Comparison of ENCODE assay signal across 8 cellular contexts in genomic region chr13:67231481-67231940, GRCh38. TPM values are rescaled to one million over a fixed set of nuclear protein-coding genes. Genes with fewer than 3 reads are reported as not detected.
DNase-seq lines count a peak whose midpoint lies in the region; TF ChIP-seq lines count a peak whose summit lies in the region.

No MANE protein-coding gene starts in this region.

- H3K4me1 Mint-ChIP-seq in CD8-positive, alpha-beta memory T cell: peaks cover 7 to 17% (median 16%) of the 10 kb centered on the region in 3 donors
- H3K4me1 Mint-ChIP-seq in endothelial cell (ENCODE audit: unreplicated experiment): peaks cover 4% of the 10 kb centered on the region
- H3K4me1 Mint-ChIP-seq in activated naive CD4-positive, alpha-beta T cell treated with anti-CD3 and anti-CD28 coated beads for 36 hours (ENCODE audit: low read depth): peaks cover 7% of the 10 kb centered on the region

- peak overlapping the region in 4 of 8 donors; percentile 12 to 57 (median 14) for H3K27ac Mint-ChIP-seq in CD8-positive, alpha-beta memory T cell
- H3K27ac Mint-ChIP-seq in endothelial cell (ENCODE audit: unreplicated experiment): peak overlapping the region; percentile 76
- no peak overlapping the region for H3K27ac Mint-ChIP-seq in activated naive CD4-positive, alpha-beta T cell treated with anti-CD3 and anti-CD28 coated beads for 36 hours

- H3K9me3 ChIP-seq in CD8-positive, alpha-beta memory T cell (ENCODE audit: low read length): no peaks in the 10 kb centered on the region
- no peaks in the 10 kb centered on the region for H3K9me3 ChIP-seq in ovary

- no peaks in the 10 kb centered on the region for H3K36me3 ChIP-seq in CD8-positive, alpha-beta memory T cell (ENCODE audit: insufficient read depth, low read length)
- H3K36me3 ChIP-seq in ovary: no peaks in the 10 kb centered on the region

- H3K27me3 Mint-ChIP-seq in CD8-positive, alpha-beta memory T cell: peaks cover 1 to 8% of the 10 kb centered on the region in 2 donors
- no peaks in the 10 kb centered on the region for H3K27me3 Mint-ChIP-seq in endothelial cell (ENCODE audit: unreplicated experiment)
- peaks cover 27% of the 10 kb centered on the region for H3K27me3 Mint-ChIP-seq in activated naive CD4-positive, alpha-beta T cell treated with anti-CD3 and anti-CD28 coated beads for 36 hours (ENCODE audit: low read depth)

- intact Hi-C loops in ovary (cut with DNase I): no loop called here
- intact Hi-C loops in activated naive CD4-positive, alpha-beta T cell treated with anti-CD3 and anti-CD28 coated beads for 36 hours (cut with micrococcal nuclease): no loop called here

- CTCF ChIA-PET in CD8-positive, alpha-beta memory T cell (lab: Charles Lee): no interaction called here
- CTCF ChIA-PET in activated naive CD4-positive, alpha-beta T cell treated with anti-CD3 and anti-CD28 coated beads for 36 hours (lab: Charles Lee): interaction anchor here (0.6 to 0.7 kb wide), 3 partner anchors 13 to 336 kb away, joined by 3 to 4 read pairs (median 3); no protein-coding TSS in a partner anchor

- no peak overlapping the region for H3K27ac ChIP-seq in CD8-positive, alpha-beta memory T cell (ENCODE audit: low read depth, low read length)
- H3K27ac ChIP-seq in ovary: peak overlapping the region in 1 of 2 donors; percentile 69

- 5 to 9% (median 6%) methylated on average over 4 of the region's 4 CpGs for WGBS in ovary, 3 donors

- no peaks in the 10 kb centered on the region for H3K9me3 Mint-ChIP-seq in CD8-positive, alpha-beta memory T cell
- no peaks in the 10 kb centered on the region for H3K9me3 Mint-ChIP-seq in endothelial cell (ENCODE audit: unreplicated experiment)
- H3K9me3 Mint-ChIP-seq in activated naive CD4-positive, alpha-beta T cell treated with anti-CD3 and anti-CD28 coated beads for 36 hours: no peaks in the 10 kb centered on the region

- DNase-seq in CD8-positive, alpha-beta memory T cell: no peak
- DNase-seq in NCI-H82 treated with DMSO at 0.1 percent for 48 hours (lab: John Stamatoyannopoulos, UW; ENCODE audit: unreplicated experiment) (peak; percentile 35), endothelial cell (ENCODE audit: low spot score) (no peak), ovary (no peak), NCI-H1048 (lab: John Stamatoyannopoulos, UW) (no peak), DMS114 treated with DMSO at 0.1 percent for 48 hours (lab: John Stamatoyannopoulos, UW; ENCODE audit: unreplicated experiment) (no peak), DMS153 treated with DMSO at 0.1 percent for 48 hours (lab: John Stamatoyannopoulos, UW; ENCODE audit: unreplicated experiment) (no peak)
- no peak for DNase-seq in activated naive CD4-positive, alpha-beta T cell treated with anti-CD3 and anti-CD28 coated beads for 36 hours

- TF ChIP-seq CTCF in endothelial cell (IDR thresholded peaks at IDR 0.05; ENCODE audit: unreplicated experiment) (no peak), ovary (IDR thresholded peaks at IDR 0.05) (no peak)

- peaks cover 14% of the 10 kb centered on the region for H3K4me1 ChIP-seq in CD8-positive, alpha-beta memory T cell (ENCODE audit: insufficient read depth, low read length)
- no peaks in the 10 kb centered on the region for H3K4me1 ChIP-seq in ovary (ENCODE audit: insufficient read depth)

- POLR2A ChIA-PET in CD8-positive, alpha-beta memory T cell (lab: Charles Lee): no interaction called here

- no peak overlapping the region for H3K4me3 Mint-ChIP-seq in CD8-positive, alpha-beta memory T cell
- H3K4me3 Mint-ChIP-seq in endothelial cell (ENCODE audit: unreplicated experiment): peak overlapping the region; percentile 90
- no peak overlapping the region for H3K4me3 Mint-ChIP-seq in activated naive CD4-positive, alpha-beta T cell treated with anti-CD3 and anti-CD28 coated beads for 36 hours

- peaks cover 0 to 1% (median 0%) of the 10 kb centered on the region in 3 donors for H3K36me3 Mint-ChIP-seq in CD8-positive, alpha-beta memory T cell
- no peaks in the 10 kb centered on the region for H3K36me3 Mint-ChIP-seq in endothelial cell (ENCODE audit: low read depth, unreplicated experiment)
- H3K36me3 Mint-ChIP-seq in activated naive CD4-positive, alpha-beta T cell treated with anti-CD3 and anti-CD28 coated beads for 36 hours (ENCODE audit: low read depth): no peaks in the 10 kb centered on the region

- TF ChIP-seq EP300 in ovary (IDR thresholded peaks at IDR 0.05): no peak

- H3K27me3 ChIP-seq in CD8-positive, alpha-beta memory T cell (ENCODE audit: insufficient read depth, low read length, poor library complexity, severe bottlenecking): peaks cover 4% of the 10 kb centered on the region
- H3K27me3 ChIP-seq in ovary: no peaks in the 10 kb centered on the region

- no peak for TF ChIP-seq POLR2A in ovary (IDR thresholded peaks at IDR 0.05)

- H3K4me3 ChIP-seq in CD8-positive, alpha-beta memory T cell (ENCODE audit: low read length): peak overlapping the region; percentile 65
- peak overlapping the region; percentile 77 for H3K4me3 ChIP-seq in ovary

RNA-seq across cellular contexts. Expression of gene PCDH9, which starts 1.4 kb away (rescaled TPM):
- total RNA-seq in CD8-positive, alpha-beta memory T cell: under 1 TPM; 0.09 to 0.16 TPM
- 0.21 TPM for polyA plus RNA-seq in CD8-positive, alpha-beta memory T cell
- total RNA-seq in endothelial cell (ENCODE audit: unreplicated experiment) (1.9 TPM), ovary (1 to 10 TPM; 1.2 to 6.5 (median 1.5) TPM)
- polyA plus RNA-seq in ovary: 1 to 10 TPM in 1 of 2 donors, under 1 TPM in 1; 0.18 to 1.0 TPM
- total RNA-seq in activated naive CD4-positive, alpha-beta T cell treated with anti-CD3 and anti-CD28 coated beads for 36 hours: under 1 TPM; 0.10 to 0.15 TPM
